In the genomic region with DNA sequence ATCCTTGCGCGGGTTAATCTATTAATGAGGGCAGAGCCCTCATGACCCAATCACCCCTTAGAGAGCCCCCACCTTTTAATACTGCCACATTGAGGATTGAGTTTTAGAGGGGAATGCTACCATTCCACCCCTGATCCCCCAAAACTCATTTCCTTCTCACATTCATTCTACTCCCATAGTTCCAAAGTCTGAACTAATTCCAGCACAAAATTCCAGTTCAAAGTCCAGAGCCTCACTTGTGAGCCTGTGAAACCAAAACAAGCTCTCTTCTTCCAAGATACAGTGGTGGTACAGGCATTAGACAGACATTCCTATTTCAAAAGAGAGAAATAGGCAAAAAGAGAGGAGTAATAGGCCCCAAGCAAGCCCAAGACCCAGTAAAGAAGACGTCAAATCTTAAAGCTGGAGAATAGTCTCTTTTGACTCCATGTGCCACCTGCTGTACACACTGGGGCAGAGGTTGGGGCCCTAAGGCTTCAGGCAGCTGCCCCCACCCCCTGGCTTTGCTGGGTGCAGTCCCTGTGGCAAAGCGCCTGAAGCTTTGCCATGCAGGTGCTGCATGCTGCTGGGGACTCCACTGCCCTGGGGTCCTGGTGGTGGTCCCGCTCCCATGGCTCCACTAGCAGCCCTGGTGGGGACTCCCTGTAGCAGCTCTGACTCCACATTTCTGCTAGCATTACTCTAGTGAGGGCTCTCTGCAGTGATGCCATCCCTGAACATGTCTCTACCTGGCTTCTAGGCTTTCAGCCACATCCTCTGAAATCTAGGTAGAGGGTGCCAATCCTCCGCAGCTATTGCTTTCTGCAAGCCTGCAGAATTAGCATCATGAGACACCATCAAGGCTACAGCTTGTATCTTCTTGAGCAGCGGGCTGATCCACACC, we compare ENCODE assay signal across 2 cellular contexts.
TF ChIP-seq lines count a peak whose summit lies in the region.

No MANE protein-coding gene starts in this region.

TF ChIP-seq in Ishikawa, 13 proteins besides CTCF, POLR2A, EP300 and RAD21 (continued from another document):
- TF ChIP-seq TCF12 (IDR thresholded peaks at IDR 0.05; ENCODE audit: low read depth) = no peak
- TF ChIP-seq REST (IDR thresholded peaks at IDR 0.05; ENCODE audit: low read depth) = no peak
- no peak for TF ChIP-seq FOXM1 (IDR thresholded peaks at IDR 0.05; ENCODE audit: borderline replicate concordance, low read depth)
- no peak for TF ChIP-seq EGR1 (IDR thresholded peaks at IDR 0.05)
- TF ChIP-seq MAX (IDR thresholded peaks at IDR 0.05) = no peak
- TF ChIP-seq YY1 (IDR thresholded peaks at IDR 0.05; ENCODE audit: low read depth) = no peak
- TF ChIP-seq NFIC (IDR thresholded peaks at IDR 0.05) = no peak
- no peak for TF ChIP-seq ZBTB7A (IDR thresholded peaks at IDR 0.05; ENCODE audit: low read depth)

TF ChIP-seq in GM12878, 131 proteins besides CTCF, POLR2A, EP300 and RAD21 (continued from another document):
- TF ChIP-seq, protein P1, sequence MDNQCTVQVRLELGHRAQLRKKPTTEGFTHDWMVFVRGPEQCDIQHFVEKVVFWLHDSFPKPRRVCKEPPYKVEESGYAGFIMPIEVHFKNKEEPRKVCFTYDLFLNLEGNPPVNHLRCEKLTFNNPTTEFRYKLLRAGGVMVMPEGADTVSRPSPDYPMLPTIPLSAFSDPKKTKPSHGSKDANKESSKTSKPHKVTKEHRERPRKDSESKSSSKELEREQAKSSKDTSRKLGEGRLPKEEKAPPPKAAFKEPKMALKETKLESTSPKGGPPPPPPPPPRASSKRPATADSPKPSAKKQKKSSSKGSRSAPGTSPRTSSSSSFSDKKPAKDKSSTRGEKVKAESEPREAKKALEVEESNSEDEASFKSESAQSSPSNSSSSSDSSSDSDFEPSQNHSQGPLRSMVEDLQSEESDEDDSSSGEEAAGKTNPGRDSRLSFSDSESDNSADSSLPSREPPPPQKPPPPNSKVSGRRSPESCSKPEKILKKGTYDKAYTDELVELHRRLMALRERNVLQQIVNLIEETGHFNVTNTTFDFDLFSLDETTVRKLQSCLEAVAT (IDR thresholded peaks at IDR 0.05) = no peak
